8 cellular contexts compared by ENCODE assay signal in the genomic region with DNA sequence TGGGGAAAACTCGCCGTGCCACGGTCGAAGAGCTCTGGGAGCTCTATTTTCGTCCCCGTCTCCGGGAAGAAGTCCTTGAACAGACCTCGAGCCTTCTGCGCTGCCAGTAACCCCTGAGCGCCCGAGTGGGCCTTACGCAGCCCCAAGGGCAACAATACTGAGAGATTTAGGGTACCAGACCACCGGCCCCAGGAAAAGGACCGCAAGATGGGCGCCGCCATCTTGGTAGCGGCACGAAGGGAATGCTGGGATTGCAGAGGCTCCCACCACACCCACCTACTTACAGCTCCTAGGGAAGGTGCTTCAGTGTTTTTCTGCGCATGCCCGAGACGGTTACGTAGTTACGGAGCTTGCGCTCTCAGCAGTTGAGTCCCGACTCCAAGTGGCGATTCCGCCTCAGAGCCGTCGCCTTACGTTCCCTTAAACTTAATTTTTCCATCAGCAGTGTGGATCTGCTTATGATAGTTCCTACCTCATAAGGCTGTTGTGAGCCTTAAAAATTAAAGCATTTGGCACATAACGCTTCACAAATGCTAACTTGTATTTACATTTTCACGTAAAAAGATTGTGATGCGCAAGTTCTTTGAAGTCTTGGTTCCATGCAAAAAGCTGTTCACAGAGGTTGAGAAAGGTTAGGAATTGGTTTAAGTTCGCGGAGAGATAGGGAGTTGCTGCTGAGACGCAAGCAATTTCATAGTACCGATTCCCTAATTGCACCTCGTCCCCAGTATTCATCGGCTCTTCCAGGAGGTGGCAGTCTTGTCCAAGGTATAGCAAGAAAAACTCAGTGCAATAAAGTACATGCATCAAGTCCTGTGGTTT. TPM values are rescaled to one million over a fixed set of nuclear protein-coding genes. Genes with fewer than 3 reads are reported as not detected.
DNase-seq lines count a peak whose midpoint lies in the region; ATAC-seq and TF ChIP-seq lines count a peak whose summit lies in the region.

A gene (minus strand): TSS at position 244 of the 822 bp plus-strand sequence. CDS start 23 bp downstream, at position 221.

- TF ChIP-seq POLR2A in ovary (IDR thresholded peaks at IDR 0.05), result peak; percentile 65

- H3K9me3 ChIP-seq in ovary (no peaks in the 10 kb centered on the region), tibial artery (no peaks in the 10 kb centered on the region)

- peaks cover 1% of the 10 kb centered on the region for H3K4me1 ChIP-seq in ovary (ENCODE audit: insufficient read depth)
- H3K4me1 ChIP-seq in tibial artery, result peaks cover 0 to 18% (median 10%) of the 10 kb centered on the region in 4 donors

- WGBS in ovary, 3 donors, result 0 to 1% (median 0%) methylated on average over 39 of the region's 39 CpGs

- H3K27me3 ChIP-seq in ovary, result no peaks in the 10 kb centered on the region
- no peaks in the 10 kb centered on the region for H3K27me3 ChIP-seq in tibial artery

- POLR2A ChIA-PET in GM10248 (lab: Yijun Ruan, JAX), result interaction anchor here (0.6 to 1.2 kb wide), 5 partner anchors 77 to 1266 kb away, joined by 3 to 9 read pairs (median 3); a partner anchor contains a TSS

- intact Hi-C loops in head of caudate nucleus (cut with DNase I), result loop anchor here (1.0 to 5.0 kb wide), 3 partner anchors 77 to 1266 kb away; a partner anchor contains a TSS
- intact Hi-C loops in ovary (cut with DNase I), result loop anchor here in 3 of 4 donors (1.0 to 10.0 kb wide), 3 partner anchors 161 to 1269 kb away; a partner anchor contains a TSS
- intact Hi-C loops in tibial artery (cut with DNase I; ENCODE audit: low total_unique reads), result no loop called here

- no peaks in the 10 kb centered on the region for H3K27me3 Mint-ChIP-seq in activated naive CD8-positive, alpha-beta T cell

- H3K4me3 ChIP-seq in ovary (peak within 1 kb of the TSS; percentile 64), tibial artery (peak within 1 kb of the TSS; percentile 93 to 98)

- peaks cover 27% of the 10 kb centered on the region for H3K4me1 Mint-ChIP-seq in activated naive CD8-positive, alpha-beta T cell (ENCODE audit: low read depth)

- H3K27ac ChIP-seq in ovary (peak within 1 kb of the TSS; percentile 85 to 87), tibial artery (peak within 1 kb of the TSS; percentile 85 to 87)

- H3K36me3 ChIP-seq in ovary (no peaks in the 10 kb centered on the region), tibial artery (peaks cover 18 to 23% (median 20%) of the 10 kb centered on the region in 3 donors)

- peak; percentile 88 for DNase-seq in GM10248 (ENCODE audit: extremely low spot score)
- DNase-seq in NCI-H1092 (lab: John Stamatoyannopoulos, UW), result peak; percentile 98
- peak; percentile 67 for DNase-seq in SKM-1 (lab: John Stamatoyannopoulos, UW; ENCODE audit: unreplicated experiment)
- peak; percentile 85 to 98 (median 95) for DNase-seq in head of caudate nucleus
- DNase-seq in ovary, result peak; percentile 90 to 95 (median 94)
- peak; percentile 96 for DNase-seq in tibial artery

- H3K9me3 Mint-ChIP-seq in activated naive CD8-positive, alpha-beta T cell (ENCODE audit: low read depth), result no peaks in the 10 kb centered on the region

- H3K36me3 Mint-ChIP-seq in activated naive CD8-positive, alpha-beta T cell, result peaks cover 2% of the 10 kb centered on the region

- H3K4me3 Mint-ChIP-seq in activated naive CD8-positive, alpha-beta T cell, result peak within 1 kb of the TSS; percentile 91

- TF ChIP-seq CTCF in GM10248 (IDR thresholded peaks at IDR 0.05; ENCODE audit: control extremely low read depth, extremely low read depth, low read depth, missing control alignments) (peak; percentile 78), ovary (IDR thresholded peaks at IDR 0.05) (peak; percentile 72 to 86 (median 86)), tibial artery (IDR thresholded peaks at IDR 0.05) (peak; percentile 72 to 76)

- CTCF ChIA-PET in GM10248 (lab: Yijun Ruan, JAX), result interaction anchor here (0.7 to 4.4 kb wide), 87 partner anchors 9 to 1484 kb away, joined by 3 to 77 read pairs (median 5); a partner anchor contains a TSS

- ATAC-seq in HG02588 (IDR thresholded peaks at IDR 0.05; ENCODE audit: unreplicated experiment), result peak; percentile 88

- H3K27ac Mint-ChIP-seq in activated naive CD8-positive, alpha-beta T cell, result peak within 1 kb of the TSS; percentile 93

- TF ChIP-seq EP300 in ovary (IDR thresholded peaks at IDR 0.05), result no peak

RNA-seq across cellular contexts. Expression of the gene that starts here (rescaled TPM):
- 10 to 100 TPM; 10.6 to 19.8 (median 12.9) TPM for total RNA-seq in ovary
- 10 to 100 TPM in 1 of 2 donors, 1 to 10 TPM in 1; 9.4 to 20.6 TPM for polyA plus RNA-seq in ovary

Comparison
In these comparisons a context has a peak if more than half of its experiments do, and no peak if none do; other contexts are left out.
1. Peak in every context shown above with its lines: DNase-seq, ATAC-seq, H3K4me3 ChIP-seq and H3K27ac ChIP-seq.